Comparison of ENCODE assay signal across 25 cellular contexts in the genomic region with DNA sequence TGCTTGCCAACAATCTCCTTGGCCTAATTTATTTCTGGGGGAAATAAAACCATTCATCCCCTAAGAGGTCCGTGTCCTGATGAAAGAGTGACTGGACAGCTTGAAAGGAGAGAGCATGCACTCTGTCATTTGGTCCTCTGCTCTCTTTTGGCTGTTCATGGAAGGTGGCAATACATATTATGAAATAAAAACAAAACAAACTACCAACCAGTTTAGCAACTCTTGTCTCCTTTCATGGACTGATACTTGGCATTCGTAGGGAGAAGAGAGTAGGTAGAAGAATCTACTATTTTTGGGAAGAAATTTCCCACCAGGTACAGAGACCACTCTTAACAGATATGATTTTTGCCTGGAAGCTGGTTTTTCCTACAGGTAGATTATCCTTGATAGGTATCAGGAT. TPM values are rescaled to one million over a fixed set of nuclear protein-coding genes. Genes with fewer than 3 reads are reported as not detected.
DNase-seq lines count a peak whose midpoint lies in the region; ATAC-seq, FAIRE-seq and TF ChIP-seq lines count a peak whose summit lies in the region.
"Had no signal": no experiment of that assay in that cellular context is flagged by ENCODE, and none has a peak within 500 bp of the region (broad histone marks: within the 10 kb centered on the region; RNA-seq: fewer than 3 reads in every experiment).

No MANE protein-coding gene starts in this region.

- H3K9me3 Mint-ChIP-seq in neural progenitor cell = no peaks in the 10 kb centered on the region

- peak overlapping the region; percentile 100 for H3K27ac ChIP-seq in 22Rv1
- peak overlapping the region; percentile 52; the same call in 1 of the 2 replicates for H3K27ac ChIP-seq in SK-N-MC
- H3K27ac ChIP-seq in esophagus squamous epithelium = peak overlapping the region; percentile 85 to 98 (median 96)
- H3K27ac ChIP-seq in neural progenitor cell = no peak overlapping the region
- H3K27ac ChIP-seq in WERI-Rb-1 = no peak overlapping the region
- H3K27ac ChIP-seq: BLaER1 treated with 17β-estradiol and CSF1 and Interleukin-3, amounts not matched to agents 10 nM and 100 nM; upper lobe of right lung had no signal

- FAIRE-seq in RCC 7860 (lab: Jason Lieb, UNC) = no peak
- FAIRE-seq: A204.1, endothelial cell of umbilical vein, small intestine had no signal

- H2AFZ ChIP-seq in neural progenitor cell (replicated peaks) = peak overlapping the region; percentile 83

- no peak overlapping the region for H3K9ac ChIP-seq in SK-N-MC (ENCODE audit: insufficient read length)
- no peak overlapping the region for H3K9ac ChIP-seq in neural progenitor cell
- H3K9ac ChIP-seq: BLaER1 treated with 17β-estradiol and CSF1 and Interleukin-3, amounts not matched to agents 10 nM and 100 nM had no signal

- H3K4me1 ChIP-seq in esophagus squamous epithelium = peaks cover 0 to 44% (median 0%) of the 10 kb centered on the region in 3 donors
- peaks cover 18% of the 10 kb centered on the region for H3K4me1 ChIP-seq in neural progenitor cell
- H3K4me1 ChIP-seq in BE2C = no peaks in the 10 kb centered on the region
- H3K4me1 ChIP-seq: BLaER1 treated with 17β-estradiol and CSF1 and Interleukin-3, amounts not matched to agents 10 nM and 100 nM; upper lobe of right lung had no signal

- no peaks in the 10 kb centered on the region for H3F3A ChIP-seq in neural progenitor cell (ENCODE audit: low read depth)

- ATAC-seq in GM21717 (IDR thresholded peaks at IDR 0.05; ENCODE audit: unreplicated experiment) = no peak

- H3K4me3 Mint-ChIP-seq in neural progenitor cell = no peak overlapping the region
- H3K4me3 Mint-ChIP-seq: neural crest cell had no signal

- no peak overlapping the region for H3K27ac Mint-ChIP-seq in neural progenitor cell

- H3K27me3 ChIP-seq in esophagus squamous epithelium (peaks cover 0 to 12% (median 0%) of the 10 kb centered on the region in 4 donors), neural progenitor cell (peaks cover 6% of the 10 kb centered on the region), BE2C (peaks cover 96% of the 10 kb centered on the region), WERI-Rb-1 (ENCODE audit: insufficient read depth, low read depth, severe bottlenecking) (peaks cover 100% of the 10 kb centered on the region)
- H3K27me3 ChIP-seq: BLaER1 treated with 17β-estradiol and CSF1 and Interleukin-3, amounts not matched to agents 10 nM and 100 nM had no signal

- H3K4me1 Mint-ChIP-seq in neural progenitor cell = peaks cover 5% of the 10 kb centered on the region

- H3K4me3 ChIP-seq in SK-N-MC (no peak overlapping the region), esophagus squamous epithelium (peak overlapping the region in 1 of 4 donors; percentile 2), neural progenitor cell (no peak overlapping the region), BE2C (ENCODE audit: low read depth, low read length) (no peak overlapping the region), WERI-Rb-1 (ENCODE audit: low read depth, low read length) (no peak overlapping the region)
- H3K4me3 ChIP-seq: BLaER1 treated with 17β-estradiol and CSF1 and Interleukin-3, amounts not matched to agents 10 nM and 100 nM had no signal

- TF ChIP-seq CTCF in 22Rv1 (IDR thresholded peaks at IDR 0.05) = no peak
- TF ChIP-seq CTCF in esophagus squamous epithelium (IDR thresholded peaks at IDR 0.05) = no peak
- no peak for TF ChIP-seq CTCF in neural progenitor cell (IDR thresholded peaks at IDR 0.05)
- TF ChIP-seq CTCF in BE2C (IDR thresholded peaks at IDR 0.05; ENCODE audit: low read depth, low read length) = no peak
- TF ChIP-seq CTCF in WERI-Rb-1 (IDR thresholded peaks at IDR 0.05; ENCODE audit: low read depth, low read length) = no peak

- H3K27me3 Mint-ChIP-seq in neural progenitor cell (ENCODE audit: insufficient read depth, low read depth) = peaks cover 6% of the 10 kb centered on the region

- no peak for DNase-seq in SK-N-MC (ENCODE audit: low read depth, low spot score)
- no peak for DNase-seq in esophagus squamous epithelium (lab: John Stamatoyannopoulos, UW)
- DNase-seq in neural progenitor cell (ENCODE audit: low spot score) = no peak
- no peak for DNase-seq in BE2C
- DNase-seq in WERI-Rb-1 = no peak
- DNase-seq in RCC 7860 (ENCODE audit: low spot score) = no peak
- DNase-seq: activated gamma-delta T cell treated with Interleukin-2 at 50 U/mL for 16 hours; cortex of kidney; DMS 273 treated with DMSO at 0.1 percent for 48 hours; GDM1; MV-4-11; NCI-H1694; OCI-M1; stimulated activated CD4-positive, alpha-beta T cell treated with anti-CD3 and anti-CD28 coated beads, Interleukin-2, amount 100 ng/mL, for 48 hours; stimulated activated naive CD4-positive, alpha-beta T cell treated with Interleukin-2 at 50 U/mL for 16 hours had no signal

- no peaks in the 10 kb centered on the region for H3K9me3 ChIP-seq in SK-N-MC (ENCODE audit: low read depth, low read length)
- no peaks in the 10 kb centered on the region for H3K9me3 ChIP-seq in esophagus squamous epithelium
- no peaks in the 10 kb centered on the region for H3K9me3 ChIP-seq in neural progenitor cell (ENCODE audit: low read depth)
- H3K9me3 ChIP-seq in BE2C = no peaks in the 10 kb centered on the region
- H3K9me3 ChIP-seq in WERI-Rb-1 (ENCODE audit: severe bottlenecking) = no peaks in the 10 kb centered on the region
- H3K9me3 ChIP-seq: BLaER1 treated with 17β-estradiol and CSF1 and Interleukin-3, amounts not matched to agents 10 nM and 100 nM; upper lobe of right lung had no signal

- TF ChIP-seq POLR2A in esophagus squamous epithelium (IDR thresholded peaks at IDR 0.05) = no peak

- no peaks in the 10 kb centered on the region for H3K36me3 Mint-ChIP-seq in neural progenitor cell

- peak overlapping the region; percentile 58 for H3K4me2 ChIP-seq in neural progenitor cell
- H3K4me2 ChIP-seq: BLaER1 treated with 17β-estradiol and CSF1 and Interleukin-3, amounts not matched to agents 10 nM and 100 nM had no signal

- no peaks in the 10 kb centered on the region for H3K79me2 ChIP-seq in neural progenitor cell (ENCODE audit: low read depth)

- 46% methylated on average over 1 to 2 of the region's 2 CpGs for WGBS in esophagus squamous epithelium, 2 donors

- H3K36me3 ChIP-seq in SK-N-MC (ENCODE audit: insufficient read depth, low read length) (no peaks in the 10 kb centered on the region), esophagus squamous epithelium (no peaks in the 10 kb centered on the region), neural progenitor cell (no peaks in the 10 kb centered on the region), BE2C (no peaks in the 10 kb centered on the region), WERI-Rb-1 (no peaks in the 10 kb centered on the region)
- H3K36me3 ChIP-seq: BLaER1 treated with 17β-estradiol and CSF1 and Interleukin-3, amounts not matched to agents 10 nM and 100 nM; upper lobe of right lung had no signal

- intact Hi-C loops in esophagus squamous epithelium (cut with DNase I) = no loop called here

- H4K20me1 ChIP-seq in neural progenitor cell (ENCODE audit: low read depth) = no peaks in the 10 kb centered on the region
- H4K20me1 ChIP-seq: BLaER1 treated with 17β-estradiol and CSF1 and Interleukin-3, amounts not matched to agents 10 nM and 100 nM had no signal

RNA-seq across cellular contexts. Expression of a gene that starts 0.7 kb away (rescaled TPM):
- total RNA-seq in esophagus squamous epithelium (100 to 1,000 TPM in 1 of 4 donors, 10 to 100 TPM in 3; 52.8 to 173 (median 86.4) TPM), neural progenitor cell (ENCODE audit: low replicate concordance) (0.04 and 0.56 TPM in 2 replicates)
- polyA plus RNA-seq in BE2C (2012; ENCODE audit: insufficient read depth, insufficient read length, low read depth) = not detected
- total RNA-seq: T-helper 1 cell treated with Interleukin-12 subunit alpha and Interleukin-12 subunit beta and Interleukin-4 antibody, amounts not matched to agents 30 ng/mL and 1 ng/mL, for 36 hours had no signal
- polyA plus RNA-seq: endothelial cell of umbilical vein had no signal

RNA-seq across cellular contexts. Expression of a gene that starts 17.7 kb away (rescaled TPM):
- total RNA-seq in esophagus squamous epithelium (10 to 100 TPM in 3 of 4 donors, 1 to 10 TPM in 1; 9.6 to 32.0 (median 22.9) TPM), neural progenitor cell (ENCODE audit: low replicate concordance) (17.7 and 27.0 TPM in 2 replicates)
- polyA plus RNA-seq in BE2C (2012; ENCODE audit: insufficient read depth, insufficient read length, low read depth) = 5.1 TPM

RNA-seq across cellular contexts. Expression of a gene that starts 19.8 kb away (rescaled TPM):
- 10 to 100 TPM in 3 of 4 donors, 1 to 10 TPM in 1; 9.4 to 28.7 (median 12.3) TPM for total RNA-seq in esophagus squamous epithelium
- total RNA-seq in neural progenitor cell (ENCODE audit: low replicate concordance) = 6.0 and 10.0 TPM in 2 replicates
- polyA plus RNA-seq in BE2C (2012; ENCODE audit: insufficient read depth, insufficient read length, low read depth) = 2.6 TPM

RNA-seq across cellular contexts. Expression of a gene that starts 55.4 kb away (rescaled TPM):
- total RNA-seq in esophagus squamous epithelium = under 1 TPM in 1 of 4 donors, not detected in 3; 0.38 TPM
- total RNA-seq in neural progenitor cell (ENCODE audit: low replicate concordance) = not detected in 2 replicates
- polyA plus RNA-seq in BE2C (2012; ENCODE audit: insufficient read depth, insufficient read length, low read depth) = not detected
- total RNA-seq: endothelial cell of umbilical vein, neural crest cell, pulmonary artery endothelial cell had no signal
- polyA plus RNA-seq: endothelial cell of umbilical vein had no signal

Comparison
In these comparisons a context has a peak if more than half of its experiments do, and no peak if none do; other contexts are left out.
1. H3K27ac ChIP-seq: peak in 22Rv1 (single experiment), SK-N-MC (single experiment) and esophagus squamous epithelium (4 of 4); none in neural progenitor cell (single experiment) and WERI-Rb-1 (single experiment).
2. RNA of a gene that starts 0.7 kb away (total RNA-seq): 52.8 to 173 TPM in esophagus squamous epithelium; 0.04 to 0.56 TPM in neural progenitor cell; every median in the first group is over 10 times any median in the second.